ENCODE assay signal across 8 cellular contexts in genomic region chr17:49414622-49415350, GRCh38. TPM values are rescaled to one million over a fixed set of nuclear protein-coding genes. Genes with fewer than 3 reads are reported as not detected.
A peak's percentile ranks its signal among the peaks of the same experiment; 100 is the strongest.
DNase-seq lines count a peak whose midpoint lies in the region; TF ChIP-seq lines count a peak whose summit lies in the region.

Gene PHB1, minus strand, starts transcription at chr17:49414882. Its CDS starts 1,618 bp downstream, at chr17:49413264.

- TF ChIP-seq POLR2A in NB4 (IDR thresholded peaks at IDR 0.05; ENCODE audit: extremely low read depth, insufficient read length): peak; percentile 73
- TF ChIP-seq POLR2A in suprapubic skin (IDR thresholded peaks at IDR 0.05): no peak

- peak within 1 kb of the TSS; percentile 98 for H3K4me3 Mint-ChIP-seq in HFFc6
- H3K4me3 Mint-ChIP-seq in activated naive CD4-positive, alpha-beta T cell treated with anti-CD3 and anti-CD28 coated beads, Interleukin-2, amount 10 ng/mL, durations not matched to agents 7 days and 5 days: peak within 1 kb of the TSS; percentile 98

- no peak for TF ChIP-seq EP300 in suprapubic skin (IDR thresholded peaks at IDR 0.05)

- H3K9ac ChIP-seq in SK-N-MC (ENCODE audit: insufficient read length): peak within 1 kb of the TSS; percentile 91

- H3K36me3 ChIP-seq in SK-N-MC (ENCODE audit: insufficient read depth, low read length): peaks cover 36% of the 10 kb centered on the region
- peaks cover 32% of the 10 kb centered on the region for H3K36me3 ChIP-seq in suprapubic skin

- H3K9me3 ChIP-seq in SK-N-MC (ENCODE audit: low read depth, low read length) (no peaks in the 10 kb centered on the region), suprapubic skin (no peaks in the 10 kb centered on the region)

- H3K4me1 ChIP-seq in suprapubic skin: peaks cover 16% of the 10 kb centered on the region

- peak within 1 kb of the TSS; percentile 54 for H3K27ac Mint-ChIP-seq in HFFc6
- H3K27ac Mint-ChIP-seq in activated naive CD4-positive, alpha-beta T cell treated with anti-CD3 and anti-CD28 coated beads, Interleukin-2, amount 10 ng/mL, durations not matched to agents 7 days and 5 days: peak within 1 kb of the TSS; percentile 72

- H3K36me3 Mint-ChIP-seq in HFFc6 (ENCODE audit: low read depth): peaks cover 12% of the 10 kb centered on the region
- peaks cover 12% of the 10 kb centered on the region for H3K36me3 Mint-ChIP-seq in activated naive CD4-positive, alpha-beta T cell treated with anti-CD3 and anti-CD28 coated beads, Interleukin-2, amount 10 ng/mL, durations not matched to agents 7 days and 5 days

- no peak for TF ChIP-seq CTCF in HFFc6 (IDR thresholded peaks at IDR 0.05)
- no peak for TF ChIP-seq CTCF in NB4 (IDR thresholded peaks at IDR 0.05; ENCODE audit: low read depth, low read length)
- no peak for TF ChIP-seq CTCF in suprapubic skin (IDR thresholded peaks at IDR 0.05)

- H3K4me1 Mint-ChIP-seq in HFFc6 (ENCODE audit: low read depth): peaks cover 11% of the 10 kb centered on the region
- peaks cover 20% of the 10 kb centered on the region for H3K4me1 Mint-ChIP-seq in activated naive CD4-positive, alpha-beta T cell treated with anti-CD3 and anti-CD28 coated beads, Interleukin-2, amount 10 ng/mL, durations not matched to agents 7 days and 5 days

- CTCF ChIA-PET in activated naive CD4-positive, alpha-beta T cell treated with anti-CD3 and anti-CD28 coated beads, Interleukin-2, amount 10 ng/mL, durations not matched to agents 7 days and 5 days (lab: Charles Lee): interaction anchor here (1.0 to 1.7 kb wide), 3 partner anchors 9 to 142 kb away, joined by 5 to 14 read pairs (median 7); no protein-coding TSS in a partner anchor

- no peaks in the 10 kb centered on the region for H3K27me3 ChIP-seq in suprapubic skin

- peaks cover 3% of the 10 kb centered on the region for H3K27me3 Mint-ChIP-seq in HFFc6 (ENCODE audit: insufficient read depth)
- peaks cover 23% of the 10 kb centered on the region for H3K27me3 Mint-ChIP-seq in activated naive CD4-positive, alpha-beta T cell treated with anti-CD3 and anti-CD28 coated beads, Interleukin-2, amount 10 ng/mL, durations not matched to agents 7 days and 5 days

- DNase-seq in GM04503 (ENCODE audit: low read depth) (peak; percentile 90), HFFc6 (peak; percentile 98), NB4 (ENCODE audit: low read depth) (peak; percentile 97), SK-N-MC (ENCODE audit: low read depth, low spot score) (peak; percentile 97), germinal center (ENCODE audit: low spot score) (peak; percentile 95), nucleus accumbens (lab: John Stamatoyannopoulos, UW) (peak; percentile 53 to 99 (median 95)), suprapubic skin (ENCODE audit: low spot score in 2 of 2) (peak; percentile 97 to 98)
- peak; percentile 99 for DNase-seq in activated naive CD4-positive, alpha-beta T cell treated with anti-CD3 and anti-CD28 coated beads, Interleukin-2, amount 10 ng/mL, durations not matched to agents 7 days and 5 days

- WGBS in suprapubic skin: under 1% methylated on average over 29 of the region's 30 CpGs

- no peak within 1 kb of the TSS for H3K27ac ChIP-seq in SK-N-MC
- H3K27ac ChIP-seq in suprapubic skin: peak within 1 kb of the TSS; percentile 57

- peaks cover 4% of the 10 kb centered on the region; the same call in 1 of the 2 replicates for H3K9me3 Mint-ChIP-seq in HFFc6
- no peaks in the 10 kb centered on the region for H3K9me3 Mint-ChIP-seq in activated naive CD4-positive, alpha-beta T cell treated with anti-CD3 and anti-CD28 coated beads, Interleukin-2, amount 10 ng/mL, durations not matched to agents 7 days and 5 days

- H3K4me3 ChIP-seq in NB4 (ENCODE audit: low read depth, low read length) (peak within 1 kb of the TSS; percentile 91), SK-N-MC (peak within 1 kb of the TSS; percentile 96), suprapubic skin (peak within 1 kb of the TSS; percentile 68)

RNA-seq across cellular contexts. Expression of gene PHB1, which starts in this region (rescaled TPM):
- total RNA-seq in HFFc6 (2021; fragmentation: NEBNext Ultra II Directional; extraction: Animal tissue kit (Norgen Biotek cat#: 25700)): 100 to 1,000 TPM; 235 to 284 (median 262) TPM
- total RNA-seq in suprapubic skin: 10 to 100 TPM; 63.8 to 92.5 (median 86.4) TPM
